Comparison of ENCODE assay signal across 8 cellular contexts in the genomic region with DNA sequence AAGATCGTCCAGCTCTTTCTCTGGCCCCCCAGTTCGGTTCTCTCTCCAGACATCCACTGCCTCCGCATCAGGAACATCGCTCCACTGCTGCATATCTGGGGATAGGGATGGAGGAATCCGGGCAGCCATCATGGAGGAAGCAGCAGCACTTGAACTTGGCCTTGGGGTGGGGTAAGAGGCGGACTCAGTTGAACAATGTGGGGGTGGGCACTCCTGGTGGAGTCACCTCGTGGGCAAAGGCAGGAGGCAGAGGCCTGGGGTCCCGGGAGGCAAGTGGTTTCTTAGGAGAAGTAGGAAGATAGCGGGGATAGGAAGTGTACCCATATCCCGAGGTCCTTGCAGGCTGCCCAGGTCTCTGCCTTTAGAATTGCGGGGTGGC.
DNase-seq lines count a peak whose midpoint lies in the region; ATAC-seq lines count a peak whose summit lies in the region.

No MANE protein-coding gene starts in this region.

- H3K9me3 Mint-ChIP-seq in T-helper 2 cell treated with Interferon-gamma antibody and Interleukin-4, amounts not matched to agents 5 μg/mL and 100 μg/mL, for 36 hours: no peaks in the 10 kb centered on the region
- no peaks in the 10 kb centered on the region for H3K9me3 Mint-ChIP-seq in activated T-helper 17 cell treated with anti-CD3 and anti-CD28 coated beads, Interleukin-2, amount 50 U/mL, for 72 hours
- H3K9me3 Mint-ChIP-seq in stimulated activated naive B cell treated with anti-CD40 and anti-IgM and Interleukin-4, amounts not matched to agents 10 μg/mL and 1 μg/mL and 100 μg/mL, for 72 hours: no peaks in the 10 kb centered on the region

- peaks cover 52% of the 10 kb centered on the region for H3K27me3 Mint-ChIP-seq in T-helper 2 cell treated with Interferon-gamma antibody and Interleukin-4, amounts not matched to agents 5 μg/mL and 100 μg/mL, for 36 hours (ENCODE audit: low read depth)
- peaks cover 45% of the 10 kb centered on the region for H3K27me3 Mint-ChIP-seq in activated T-helper 17 cell treated with anti-CD3 and anti-CD28 coated beads, Interleukin-2, amount 50 U/mL, for 72 hours
- peaks cover 46 to 54% of the 10 kb centered on the region in 2 donors for H3K27me3 Mint-ChIP-seq in stimulated activated naive B cell treated with anti-CD40 and anti-IgM and Interleukin-4, amounts not matched to agents 10 μg/mL and 1 μg/mL and 100 μg/mL, for 72 hours

- H3K27ac Mint-ChIP-seq in T-helper 2 cell treated with Interferon-gamma antibody and Interleukin-4, amounts not matched to agents 5 μg/mL and 100 μg/mL, for 36 hours: no peak overlapping the region
- H3K27ac Mint-ChIP-seq in activated T-helper 17 cell treated with anti-CD3 and anti-CD28 coated beads, Interleukin-2, amount 50 U/mL, for 72 hours: no peak overlapping the region
- no peak overlapping the region for H3K27ac Mint-ChIP-seq in stimulated activated naive B cell treated with anti-CD40 and anti-IgM and Interleukin-4, amounts not matched to agents 10 μg/mL and 1 μg/mL and 100 μg/mL, for 72 hours

- peaks cover 3% of the 10 kb centered on the region for H3K4me1 Mint-ChIP-seq in T-helper 2 cell treated with Interferon-gamma antibody and Interleukin-4, amounts not matched to agents 5 μg/mL and 100 μg/mL, for 36 hours (ENCODE audit: low read depth)
- no peaks in the 10 kb centered on the region for H3K4me1 Mint-ChIP-seq in activated T-helper 17 cell treated with anti-CD3 and anti-CD28 coated beads, Interleukin-2, amount 50 U/mL, for 72 hours
- H3K4me1 Mint-ChIP-seq in stimulated activated naive B cell treated with anti-CD40 and anti-IgM and Interleukin-4, amounts not matched to agents 10 μg/mL and 1 μg/mL and 100 μg/mL, for 72 hours: peaks cover 31 to 53% of the 10 kb centered on the region in 2 donors

- DNase-seq in T-helper 2 cell treated with Interferon-gamma antibody and Interleukin-4, amounts not matched to agents 5 μg/mL and 100 μg/mL, for 36 hours (ENCODE audit: low spot score): no peak
- DNase-seq in T-helper 2 cell: no peak
- DNase-seq in islet precursor cell: peak; percentile 56
- no peak for DNase-seq in stimulated activated naive B cell treated with anti-CD40 and anti-IgM and Interleukin-4, amounts not matched to agents 10 μg/mL and 1 μg/mL and 100 μg/mL, for 72 hours
- no peak for DNase-seq in activated effector memory CD4-positive, alpha-beta T cell treated with anti-CD3 and anti-CD28 coated beads, Interleukin-2, amount 50 U/mL, for 16 hours
- DNase-seq in COR-L47 (lab: John Stamatoyannopoulos, UW): no peak

- no peaks in the 10 kb centered on the region for H3K36me3 Mint-ChIP-seq in T-helper 2 cell treated with Interferon-gamma antibody and Interleukin-4, amounts not matched to agents 5 μg/mL and 100 μg/mL, for 36 hours (ENCODE audit: low read depth)
- no peaks in the 10 kb centered on the region for H3K36me3 Mint-ChIP-seq in activated T-helper 17 cell treated with anti-CD3 and anti-CD28 coated beads, Interleukin-2, amount 50 U/mL, for 72 hours (ENCODE audit: low read depth)
- H3K36me3 Mint-ChIP-seq in stimulated activated naive B cell treated with anti-CD40 and anti-IgM and Interleukin-4, amounts not matched to agents 10 μg/mL and 1 μg/mL and 100 μg/mL, for 72 hours: peaks cover 0 to 7% of the 10 kb centered on the region in 2 donors

- no peak for ATAC-seq in activated T-helper 17 cell treated with anti-CD3 and anti-CD28 coated beads, Interleukin-2, amount 50 U/mL, for 72 hours (replicated peaks)
- no peak for ATAC-seq in stimulated activated naive B cell treated with anti-CD40 and anti-IgM and Interleukin-4, amounts not matched to agents 10 μg/mL and 1 μg/mL and 100 μg/mL, for 72 hours (replicated peaks)
- ATAC-seq in GM19467 (IDR thresholded peaks at IDR 0.05; ENCODE audit: unreplicated experiment): no peak

- H3K4me3 Mint-ChIP-seq in T-helper 2 cell treated with Interferon-gamma antibody and Interleukin-4, amounts not matched to agents 5 μg/mL and 100 μg/mL, for 36 hours: peak overlapping the region; percentile 30
- H3K4me3 Mint-ChIP-seq in activated T-helper 17 cell treated with anti-CD3 and anti-CD28 coated beads, Interleukin-2, amount 50 U/mL, for 72 hours: peak overlapping the region; percentile 64
- peak overlapping the region; percentile 64 to 79 for H3K4me3 Mint-ChIP-seq in stimulated activated naive B cell treated with anti-CD40 and anti-IgM and Interleukin-4, amounts not matched to agents 10 μg/mL and 1 μg/mL and 100 μg/mL, for 72 hours
